11 cellular contexts compared by ENCODE assay signal in the genomic region with DNA sequence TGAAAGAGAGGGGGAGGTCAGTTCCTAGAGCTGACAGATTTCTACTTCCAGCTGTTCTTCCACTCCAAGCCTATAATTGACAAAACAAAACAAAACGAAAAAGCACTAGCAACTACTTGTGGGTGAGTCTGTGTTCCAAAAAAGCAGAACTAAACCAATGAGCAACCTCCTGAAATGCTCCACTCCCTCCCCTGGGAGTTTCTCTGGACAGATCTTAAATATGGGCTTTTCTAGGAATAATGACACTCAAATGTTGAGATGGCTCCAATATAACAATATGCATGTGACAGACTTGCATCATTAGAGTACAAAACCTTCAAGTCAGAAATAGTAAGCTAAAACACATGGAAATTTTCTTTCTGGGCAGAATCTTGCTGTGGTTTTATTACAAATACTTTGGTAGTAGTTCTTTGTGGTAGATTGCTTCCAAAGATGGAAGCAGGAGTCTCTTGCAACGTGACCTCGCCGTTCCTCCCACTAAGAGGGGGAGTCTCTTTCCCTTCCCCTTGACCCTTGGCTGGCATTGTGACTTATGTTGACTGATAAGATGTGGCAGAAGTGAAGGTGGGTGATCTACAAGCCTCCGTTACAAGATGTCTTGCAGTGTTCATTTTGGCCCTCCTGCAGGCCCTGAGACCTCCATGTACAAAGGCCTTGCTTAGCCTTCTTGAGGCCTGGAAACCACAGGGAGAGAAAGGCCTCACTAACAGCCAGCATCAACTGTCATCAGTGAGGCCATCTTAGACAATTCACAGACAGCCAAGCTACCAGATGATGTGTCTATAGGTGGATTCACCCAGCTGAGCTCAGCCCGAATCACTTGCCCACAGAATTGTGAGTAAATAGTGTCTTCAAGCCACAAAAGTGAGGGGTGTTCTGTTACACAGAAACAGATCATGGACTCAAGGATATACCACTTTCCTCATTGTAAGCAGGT.
DNase-seq lines count a peak whose midpoint lies in the region; ATAC-seq and TF ChIP-seq lines count a peak whose summit lies in the region.
"Had no signal": no experiment of that assay in that cellular context is flagged by ENCODE, and none has a peak within 500 bp of the region (broad histone marks: within the 10 kb centered on the region; RNA-seq: fewer than 3 reads in every experiment).

No MANE protein-coding gene starts in this region.

- peak; percentile 34 for DNase-seq in stimulated activated CD4-positive, alpha-beta T cell treated with anti-CD3 and anti-CD28 coated beads, Interleukin-1b, Interleukin-23, amount 100 ng/mL, for 48 hours
- no peak for DNase-seq in stimulated activated CD4-positive, alpha-beta T cell treated with anti-CD3 and anti-CD28 coated beads, Interleukin-4, amount 100 ng/mL, for 4 hours
- DNase-seq in adrenal gland (peak in 2 of 7 donors; percentile 21 to 40), mesenchymal stem cell (no peak), aorta (no peak), NCI-H146 (lab: John Stamatoyannopoulos, UW) (no peak), GM10248 (ENCODE audit: extremely low spot score) (no peak)
- DNase-seq: COR-L47; effector CD8-positive, alpha-beta T cell; NCI-H510A had no signal

- no peak overlapping the region for H2BK120ac ChIP-seq in mesenchymal stem cell (ENCODE audit: low read depth, low read length)

- 44 to 55% (median 52%) methylated on average over 6 of the region's 6 CpGs for WGBS in adrenal gland, 4 donors
- WGBS in mesenchymal stem cell: 74% methylated on average over 6 of the region's 6 CpGs
- WGBS in aorta, 2 donors: 46 to 49% methylated on average over 6 of the region's 6 CpGs

- H4K91ac ChIP-seq in mesenchymal stem cell (ENCODE audit: low read length): no peak overlapping the region

- peak overlapping the region in 4 of 5 donors; percentile 60 to 90 (median 76) for H3K27ac ChIP-seq in adrenal gland
- no peak overlapping the region for H3K27ac ChIP-seq in mesenchymal stem cell (ENCODE audit: low read length, poor library complexity, severe bottlenecking)
- peak overlapping the region in 1 of 2 donors; percentile 33 for H3K27ac ChIP-seq in aorta (ENCODE audit: low read depth in 1 of 2, low read length in 2 of 2)

- H3K36me3 ChIP-seq in adrenal gland (replicated peaks in 1 of 2): no peaks in the 10 kb centered on the region
- no peaks in the 10 kb centered on the region for H3K36me3 ChIP-seq in mesenchymal stem cell (ENCODE audit: control insufficient read depth in 1 of 2, insufficient read depth in 2 of 2, low read depth in 1 of 2, low read length in 2 of 2)
- no peaks in the 10 kb centered on the region for H3K36me3 ChIP-seq in aorta (ENCODE audit: control insufficient read depth in 1 of 2, insufficient read depth in 2 of 2, low read length in 1 of 2)

- TF ChIP-seq CTCF in adrenal gland (IDR thresholded peaks at IDR 0.05) (no peak), GM10248 (IDR thresholded peaks at IDR 0.05; ENCODE audit: control extremely low read depth, extremely low read depth, low read depth, missing control alignments) (no peak)

- H2AFZ ChIP-seq in mesenchymal stem cell (ENCODE audit: low read depth, low read length): no peak overlapping the region

- H2BK5ac ChIP-seq in mesenchymal stem cell (ENCODE audit: low read depth, low read length, poor library complexity, severe bottlenecking): no peak overlapping the region

- no peak overlapping the region for H3K4me2 ChIP-seq in mesenchymal stem cell (ENCODE audit: low read length, poor library complexity, severe bottlenecking)

- H3K4me1 ChIP-seq in adrenal gland (replicated peaks in 1 of 2) (peaks cover 28 to 64% of the 10 kb centered on the region in 2 donors), mesenchymal stem cell (ENCODE audit: control insufficient read depth, insufficient read depth, low read depth, low read length) (peaks cover 9% of the 10 kb centered on the region), aorta (ENCODE audit: control insufficient read depth in 1 of 2, insufficient read depth in 2 of 2, low read length in 2 of 2) (peaks cover 0 to 4% of the 10 kb centered on the region in 2 donors)

- intact Hi-C loops in adrenal gland (cut with DNase I) (no loop called here), aorta (cut with DNase I) (no loop called here)

- no peak overlapping the region for H3K4me3 ChIP-seq in adrenal gland
- peak overlapping the region in 1 of 2 experiments; percentile 56 for H3K4me3 ChIP-seq in mesenchymal stem cell (ENCODE audit: insufficient read depth in 1 of 2, low read depth in 1 of 2, low read length in 2 of 2)
- no peak overlapping the region for H3K4me3 ChIP-seq in aorta (ENCODE audit: low read length in 2 of 2)

- no peak overlapping the region for H4K8ac ChIP-seq in mesenchymal stem cell (ENCODE audit: low read length)

- POLR2A ChIA-PET in GM10248 (lab: Yijun Ruan, JAX): no interaction called here

- peak overlapping the region; percentile 3 to 54 for H2BK12ac ChIP-seq in mesenchymal stem cell (ENCODE audit: low read length in 2 of 2)

- H3K27me3 ChIP-seq in adrenal gland (no peaks in the 10 kb centered on the region), mesenchymal stem cell (ENCODE audit: control insufficient read depth in 1 of 2, insufficient read depth in 1 of 2, low read length in 2 of 2) (no peaks in the 10 kb centered on the region), aorta (ENCODE audit: control insufficient read depth in 1 of 2, insufficient read depth in 2 of 2, low read length in 1 of 2) (no peaks in the 10 kb centered on the region)

- H3K23ac ChIP-seq in mesenchymal stem cell (ENCODE audit: low read length in 2 of 2): no peak overlapping the region

- H3K9me3 ChIP-seq in adrenal gland (replicated peaks in 1 of 3) (no peaks in the 10 kb centered on the region), mesenchymal stem cell (ENCODE audit: control insufficient read depth, low read length) (no peaks in the 10 kb centered on the region), aorta (ENCODE audit: control insufficient read depth, low read length) (no peaks in the 10 kb centered on the region)

- CTCF ChIA-PET in GM10248 (lab: Yijun Ruan, JAX): interaction anchor here (1.4 to 1.8 kb wide), 3 partner anchors 11 to 62 kb away, joined by 4 to 5 read pairs (median 4); no protein-coding TSS in a partner anchor

- peak overlapping the region in 1 of 2 experiments; percentile 62 for H3K18ac ChIP-seq in mesenchymal stem cell (ENCODE audit: low read depth in 1 of 2, low read length in 2 of 2)

- no peak overlapping the region for H2BK15ac ChIP-seq in mesenchymal stem cell (ENCODE audit: low read depth, poor library complexity, severe bottlenecking)

- no peak overlapping the region for H3K14ac ChIP-seq in mesenchymal stem cell (ENCODE audit: low read length in 2 of 2)

- ATAC-seq in aorta (ENCODE audit: low FRiP score): peak; percentile 64
- ATAC-seq in esophagus mucosa: no peak

- no peak for TF ChIP-seq POLR2A in adrenal gland (IDR thresholded peaks at IDR 0.05)

- H2AK5ac ChIP-seq in mesenchymal stem cell (ENCODE audit: low read length, severe bottlenecking): no peak overlapping the region

- peak overlapping the region; percentile 69 for H3K9ac ChIP-seq in mesenchymal stem cell (ENCODE audit: low read length)

- no peaks in the 10 kb centered on the region for H3K79me1 ChIP-seq in mesenchymal stem cell (replicated peaks; ENCODE audit: low read length, poor library complexity, severe bottlenecking)

- peak overlapping the region in 1 of 2 experiments; percentile 44 for H3K4ac ChIP-seq in mesenchymal stem cell (ENCODE audit: low read depth in 1 of 2, low read length in 2 of 2)
